ENCODE assay signal across 10 cellular contexts in the genomic region with DNA sequence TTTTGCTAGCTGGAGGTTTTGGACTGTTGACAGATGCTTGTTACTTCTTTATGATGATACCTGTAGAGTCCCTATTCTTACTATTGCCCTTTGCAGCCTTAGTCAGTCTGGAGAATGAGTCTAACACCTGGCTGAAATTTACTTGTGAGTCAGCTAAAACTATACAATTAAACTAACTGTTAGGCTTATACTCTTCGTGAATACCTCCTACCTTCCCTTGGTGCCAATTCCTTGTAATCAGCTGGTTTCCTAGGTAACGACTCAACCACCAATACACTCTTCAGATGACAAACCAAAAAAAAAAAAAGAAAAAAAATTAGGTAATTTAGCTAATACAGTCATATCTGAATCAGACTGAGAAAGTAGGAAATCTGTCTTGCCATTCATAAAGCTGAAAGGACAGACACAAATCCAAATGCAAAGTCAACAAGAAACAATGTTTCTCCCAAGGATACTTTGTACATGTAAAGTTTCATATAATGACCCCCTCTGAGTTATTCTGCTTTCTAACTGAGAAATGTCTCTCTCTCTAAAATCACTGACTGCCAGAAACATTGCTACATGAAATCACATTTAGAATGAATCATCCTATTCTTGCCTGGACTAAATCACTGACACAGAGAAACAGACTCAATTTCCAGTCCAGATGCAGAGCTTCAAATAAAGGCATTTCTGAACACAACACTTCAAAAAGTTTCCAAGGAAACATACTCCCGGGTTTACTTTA. TPM values are rescaled to one million over a fixed set of nuclear protein-coding genes. Genes with fewer than 3 reads are reported as not detected.
A peak's percentile ranks its signal among the peaks of the same experiment; 100 is the strongest.
DNase-seq lines count a peak whose midpoint lies in the region; ATAC-seq and TF ChIP-seq lines count a peak whose summit lies in the region.
"Had no signal": no experiment of that assay in that cellular context is flagged by ENCODE, and none has a peak within 500 bp of the region (broad histone marks: within the 10 kb centered on the region; RNA-seq: fewer than 3 reads in every experiment).

No MANE protein-coding gene starts in this region.

- TF ChIP-seq POLR2A in GM18505 (IDR thresholded peaks at IDR 0.05; ENCODE audit: borderline replicate concordance, extremely low read depth, insufficient read depth, insufficient read length) = no peak

- no peak overlapping the region for H2AFZ ChIP-seq in Karpas-422 (ENCODE audit: low read length)

- H3K9me3 ChIP-seq in lung (ENCODE audit: control insufficient read depth in 2 of 2, insufficient read depth in 1 of 2, low read length in 1 of 2) (no peaks in the 10 kb centered on the region), Karpas-422 (ENCODE audit: low read length) (no peaks in the 10 kb centered on the region)
- H3K9me3 ChIP-seq: Caco-2 had no signal

- H3K9me2 ChIP-seq in Karpas-422 (replicated peaks; ENCODE audit: insufficient read depth, low read length) = no peaks in the 10 kb centered on the region

- H3K79me2 ChIP-seq in Karpas-422 (ENCODE audit: low read length) = peaks cover 29% of the 10 kb centered on the region; the same call in 1 of the 2 replicates

- DNase-seq in AG09319 (ENCODE audit: extremely low read depth, low read depth) (peak; percentile 43), M059J (ENCODE audit: low read depth) (peak; percentile 83), cardiac fibroblast (ENCODE audit: low read depth in 2 of 2) (peak; percentile 88 to 91), lung (ENCODE audit: low spot score) (no peak), middle frontal gyrus (ENCODE audit: extremely low spot score, low spot score) (no peak), Karpas-422 (no peak)
- DNase-seq: activated CD4-positive, alpha-beta T cell treated with anti-CD3 and anti-CD28 coated beads, Interleukin-2, amount 10 ng/mL, durations not matched to agents 7 days and 5 days; Caco-2 had no signal

- H3K27me3 ChIP-seq in lung (ENCODE audit: control insufficient read depth, insufficient read depth) (no peaks in the 10 kb centered on the region), Karpas-422 (ENCODE audit: low read length) (no peaks in the 10 kb centered on the region)

- ATAC-seq in lung (ENCODE audit: insufficient read depth, low FRiP score) (peak; percentile 19), GM18505 (IDR thresholded peaks at IDR 0.05; ENCODE audit: unreplicated experiment) (no peak), HG02678 (IDR thresholded peaks at IDR 0.05; ENCODE audit: unreplicated experiment) (no peak)

- H3K4me1 ChIP-seq in lung (ENCODE audit: control insufficient read depth in 2 of 2, insufficient read depth in 2 of 2, low read length in 2 of 2) (peaks cover 0 to 2% of the 10 kb centered on the region in 2 donors), Karpas-422 (ENCODE audit: low read length) (no peaks in the 10 kb centered on the region)
- H3K4me1 ChIP-seq: Caco-2 had no signal

- H4K20me1 ChIP-seq in Karpas-422 (ENCODE audit: insufficient read depth, low read depth, low read length) = no peaks in the 10 kb centered on the region

- H3K4me3 ChIP-seq in cardiac fibroblast (replicated peaks in 1 of 2; ENCODE audit: low read depth in 2 of 2, low read length in 2 of 2) = no peak overlapping the region
- no peak overlapping the region for H3K4me3 ChIP-seq in lung
- H3K4me3 ChIP-seq in Karpas-422 (ENCODE audit: low read length) = no peak overlapping the region

- H3K36me3 ChIP-seq in lung (ENCODE audit: control insufficient read depth in 2 of 2, insufficient read depth in 2 of 2, low read length in 2 of 2) (peaks cover 8 to 27% of the 10 kb centered on the region in 2 donors), Karpas-422 (ENCODE audit: insufficient read depth, low read length) (peaks cover 86% of the 10 kb centered on the region)

- 84 to 88% methylated on average over 3 of the region's 3 CpGs for WGBS in lung, 2 donors

- H3K27ac ChIP-seq in lung (ENCODE audit: low read depth in 1 of 2, low read length in 1 of 2) (peak overlapping the region in 1 of 2 donors; percentile 21), Karpas-422 (ENCODE audit: low read length) (no peak overlapping the region)

- no peak overlapping the region for H3K4me2 ChIP-seq in Karpas-422 (ENCODE audit: low read depth, low read length, poor library complexity, severe bottlenecking)

- no peak overlapping the region for H3K9ac ChIP-seq in Karpas-422 (ENCODE audit: low read length)

- TF ChIP-seq CTCF in AG09319 (IDR thresholded peaks at IDR 0.05; ENCODE audit: low read depth, low read length) (no peak), cardiac fibroblast (IDR thresholded peaks at IDR 0.05; ENCODE audit: low read depth, low read length) (no peak), lung (IDR thresholded peaks at IDR 0.05; ENCODE audit: control extremely low read depth, extremely low read depth) (no peak)

RNA-seq across cellular contexts. Expression of a gene that starts 56.5 kb away (rescaled TPM):
- 1.7 and 3.7 TPM in 2 replicates for total RNA-seq in M059J (2014; rRNA removed; shearing (Covaris generic))
- total RNA-seq in lung = 10 to 100 TPM; 26.6 to 28.2 TPM
- polyA plus RNA-seq in lung = 1 to 10 TPM; 3.8 to 6.0 TPM
- total RNA-seq in Karpas-422 (2014; rRNA removed; shearing (Covaris generic); ENCODE audit: low replicate concordance) = 5.9 and 12.4 TPM in 2 replicates

Comparison
In these comparisons a context has a peak if more than half of its experiments do, and no peak if none do; other contexts are left out.
1. DNase-seq: peak in AG09319 (single experiment), M059J (single experiment) and cardiac fibroblast (2 of 2); none in lung (single experiment), middle frontal gyrus (single experiment) and Karpas-422 (single experiment).